ENCODE assay signal across 9 cellular contexts in the genomic region with DNA sequence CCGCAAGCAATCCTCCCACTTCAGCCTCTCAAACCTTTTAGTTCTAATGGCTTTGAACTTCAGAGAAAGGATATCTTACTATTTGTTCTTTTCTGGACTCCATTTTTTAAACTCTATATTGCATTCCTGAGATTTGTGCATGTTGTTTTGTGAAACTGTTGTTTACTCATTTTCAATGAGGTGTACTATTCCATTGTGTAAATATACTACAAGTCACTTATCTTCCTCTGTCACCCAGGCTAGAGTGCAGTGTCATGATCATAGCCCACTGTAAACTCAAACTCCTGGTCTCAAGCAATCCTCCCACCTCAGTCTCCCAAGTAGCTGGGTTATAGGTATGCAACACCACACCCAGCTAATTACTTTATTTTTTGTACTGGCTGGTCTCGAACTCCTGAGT. TPM values are rescaled to one million over a fixed set of nuclear protein-coding genes. Genes with fewer than 3 reads are reported as not detected.
"Had no signal": no experiment of that assay in that cellular context is flagged by ENCODE, and none has a peak within 500 bp of the region (broad histone marks: within the 10 kb centered on the region; RNA-seq: fewer than 3 reads in every experiment).

No MANE protein-coding gene starts in this region.

- H3K9ac ChIP-seq: KMS-11 had no signal

- DNase-seq: IMR-90, KBM-7, KG1 had no signal

- H3K4me2 ChIP-seq: KMS-11 had no signal

- FAIRE-seq: HTR-8/SVneo had no signal

- H3K27ac ChIP-seq: HL-60, KMS-11 had no signal

RNA-seq across cellular contexts. Expression of a gene that starts 31.4 kb away (rescaled TPM):
- total RNA-seq: HT-29, HT1080, IMR-90 had no signal
- polyA plus RNA-seq: IgD-negative memory B cell, IMR-90 had no signal
